2 cellular contexts compared by ENCODE assay signal in genomic region chr22:36341640-36342041, GRCh38.
TF ChIP-seq lines count a peak whose summit lies in the region.

No MANE protein-coding gene starts in this region.

TF ChIP-seq in IMR-90, 13 proteins besides CTCF, POLR2A, EP300 and RAD21 (continued from another document):
- no peak for TF ChIP-seq ELK1 (IDR thresholded peaks at IDR 0.05; ENCODE audit: borderline replicate concordance, low read depth, low read length)
- no peak for TF ChIP-seq NFE2L2 (IDR thresholded peaks at IDR 0.05; ENCODE audit: low read depth, low read length)
- no peak for TF ChIP-seq MXI1 (IDR thresholded peaks at IDR 0.05; ENCODE audit: borderline replicate concordance, low read depth, low read length)
- TF ChIP-seq CEBPB (IDR thresholded peaks at IDR 0.05; ENCODE audit: low read depth, low read length): no peak

TF ChIP-seq in SK-N-SH treated with all-trans-retinoic acid at 6 μM for 48 hours, 23 proteins besides CTCF, POLR2A, EP300 and RAD21 (continued from another document):
- TF ChIP-seq TSHZ2 (CRISPR knock-in tag; IDR thresholded peaks at IDR 0.05) (no peak), CSDC2 (CRISPR knock-in tag; IDR thresholded peaks at IDR 0.05) (no peak)
